8 cellular contexts compared by ENCODE assay signal in the genomic region with DNA sequence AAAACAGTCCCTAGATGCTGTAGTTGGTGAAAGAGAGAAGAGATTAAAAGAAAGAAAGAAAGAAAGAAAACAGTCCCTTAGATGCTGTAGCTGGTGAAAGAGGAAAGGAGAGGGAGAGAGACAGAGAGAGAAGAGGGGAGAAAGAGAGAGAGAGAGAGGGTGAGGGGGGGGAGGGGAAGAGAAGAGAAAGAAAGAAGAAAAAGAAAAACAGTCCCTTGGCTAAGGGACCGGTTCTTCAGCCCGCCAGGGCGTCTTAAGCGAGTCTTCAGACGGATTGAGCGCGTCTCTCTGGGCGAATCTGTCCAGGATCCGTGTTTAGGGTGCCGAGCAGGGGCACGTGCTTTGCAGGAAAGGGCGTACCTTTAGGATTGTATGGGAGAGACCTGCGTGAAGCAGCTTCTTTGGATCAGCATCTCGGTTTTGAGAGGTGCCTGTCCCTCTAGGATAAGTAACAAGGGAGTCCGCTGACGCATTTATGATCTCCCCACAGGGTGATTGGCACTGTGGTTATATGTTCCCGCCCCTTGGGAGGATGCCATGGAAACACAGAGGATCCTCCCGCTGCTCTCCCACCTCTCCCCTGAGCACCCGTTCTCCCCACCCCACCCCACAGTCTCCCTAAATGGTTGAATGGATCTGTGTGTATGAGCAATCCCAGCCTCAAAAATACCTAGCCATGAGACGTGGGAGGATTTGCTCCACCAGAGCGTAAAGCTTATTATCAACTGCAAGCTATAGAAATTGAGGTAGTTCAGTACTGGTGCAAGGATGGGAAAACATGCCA. TPM values are rescaled to one million over a fixed set of nuclear protein-coding genes. Genes with fewer than 3 reads are reported as not detected.
A peak's percentile ranks its signal among the peaks of the same experiment; 100 is the strongest.
DNase-seq lines count a peak whose midpoint lies in the region; ATAC-seq and TF ChIP-seq lines count a peak whose summit lies in the region.

No MANE protein-coding gene starts in this region.

- peak overlapping the region; percentile 99; the same call in 1 of the 2 replicates for H3K27ac ChIP-seq in SK-N-MC
- H3K27ac ChIP-seq in colonic mucosa: peak overlapping the region; percentile 98
- H3K27ac ChIP-seq in left lung: peak overlapping the region; percentile 97 to 98

- DNase-seq in NCI-H345 (lab: John Stamatoyannopoulos, UW) (peak; percentile 28), NCI-H345 treated with DMSO at 0.1 percent for 48 hours (lab: John Stamatoyannopoulos, UW; ENCODE audit: unreplicated experiment) (no peak), SK-N-MC (ENCODE audit: low read depth, low spot score) (no peak), colonic mucosa (peak; percentile 74), left lung (peak in 1 of 2 donors; percentile 70)
- DNase-seq in Jurkat, Clone E6-1 (ENCODE audit: low read depth, low spot score): no peak
- DNase-seq in stimulated activated naive CD8-positive, alpha-beta T cell treated with anti-CD3 and anti-CD28 coated beads, Interleukin-15, amount 100 ng/mL, for 72 hours: no peak

- intact Hi-C loops in colonic mucosa (cut with DNase I): no loop called here
- intact Hi-C loops in left lung (cut with DNase I): no loop called here

- H3K4me1 Mint-ChIP-seq in stimulated activated naive CD8-positive, alpha-beta T cell treated with anti-CD3 and anti-CD28 coated beads, Interleukin-15, amount 100 ng/mL, for 72 hours: peaks cover 62% of the 10 kb centered on the region

- H3K27me3 ChIP-seq in colonic mucosa: no peaks in the 10 kb centered on the region
- no peaks in the 10 kb centered on the region for H3K27me3 ChIP-seq in left lung

- no peaks in the 10 kb centered on the region for H3K9me3 Mint-ChIP-seq in stimulated activated naive CD8-positive, alpha-beta T cell treated with anti-CD3 and anti-CD28 coated beads, Interleukin-15, amount 100 ng/mL, for 72 hours

- H3K4me1 ChIP-seq in colonic mucosa (no peaks in the 10 kb centered on the region), left lung (peaks cover 0 to 22% of the 10 kb centered on the region in 2 donors)

- peak overlapping the region; percentile 93 to 98 for H3K4me3 Mint-ChIP-seq in stimulated activated naive CD8-positive, alpha-beta T cell treated with anti-CD3 and anti-CD28 coated beads, Interleukin-15, amount 100 ng/mL, for 72 hours

- TF ChIP-seq CTCF in colonic mucosa (IDR thresholded peaks at IDR 0.05): no peak
- TF ChIP-seq CTCF in left lung (IDR thresholded peaks at IDR 0.05): no peak

- H3K27me3 Mint-ChIP-seq in stimulated activated naive CD8-positive, alpha-beta T cell treated with anti-CD3 and anti-CD28 coated beads, Interleukin-15, amount 100 ng/mL, for 72 hours: no peaks in the 10 kb centered on the region

- H3K9me3 ChIP-seq in SK-N-MC (ENCODE audit: low read depth, low read length) (no peaks in the 10 kb centered on the region), colonic mucosa (no peaks in the 10 kb centered on the region), left lung (no peaks in the 10 kb centered on the region)

- peak overlapping the region; percentile 95 to 100 for H3K27ac Mint-ChIP-seq in stimulated activated naive CD8-positive, alpha-beta T cell treated with anti-CD3 and anti-CD28 coated beads, Interleukin-15, amount 100 ng/mL, for 72 hours

- peak; percentile 2 for ATAC-seq in left lung
- no peak for ATAC-seq in stimulated activated naive CD8-positive, alpha-beta T cell treated with anti-CD3 and anti-CD28 coated beads, Interleukin-15, amount 100 ng/mL, for 72 hours
- ATAC-seq in HG02884 (IDR thresholded peaks at IDR 0.05; ENCODE audit: unreplicated experiment): no peak

- no peaks in the 10 kb centered on the region for H3K36me3 ChIP-seq in SK-N-MC (ENCODE audit: insufficient read depth, low read length)
- H3K36me3 ChIP-seq in colonic mucosa: no peaks in the 10 kb centered on the region
- H3K36me3 ChIP-seq in left lung: no peaks in the 10 kb centered on the region

- H3K4me3 ChIP-seq in Jurkat, Clone E6-1 (ENCODE audit: low read length): peak overlapping the region; percentile 77; the same call in 1 of the 2 replicates
- H3K4me3 ChIP-seq in SK-N-MC (peak overlapping the region; percentile 99), colonic mucosa (peak overlapping the region; percentile 73), left lung (peak overlapping the region; percentile 75 to 78)

- peak overlapping the region; percentile 65 for H3K9ac ChIP-seq in SK-N-MC (ENCODE audit: insufficient read length)
- H3K9ac ChIP-seq in colonic mucosa (ENCODE audit: low read depth in 2 of 2, low read length in 2 of 2): peak overlapping the region; percentile 16 to 93

RNA-seq across cellular contexts. Expression of a gene that starts 16.7 kb away (rescaled TPM):
- 33.7 TPM for polyA plus RNA-seq in Jurkat, Clone E6-1 (2012; ENCODE audit: insufficient read depth, insufficient read length)
- under 1 TPM; 0.56 to 0.94 TPM for total RNA-seq in colonic mucosa
- 1 to 10 TPM; 3.6 to 4.8 TPM for total RNA-seq in left lung

RNA-seq across cellular contexts. Expression of a gene that starts 16.8 kb away (rescaled TPM):
- 19.8 TPM for polyA plus RNA-seq in Jurkat, Clone E6-1 (2012; ENCODE audit: insufficient read depth, insufficient read length)
- total RNA-seq in colonic mucosa (1 to 10 TPM; 2.5 to 3.3 TPM), left lung (10 to 100 TPM; 10.8 to 23.8 TPM)

RNA-seq across cellular contexts. Expression of a gene that starts 36.9 kb away (rescaled TPM):
- 2.9 TPM for polyA plus RNA-seq in Jurkat, Clone E6-1 (2012; ENCODE audit: insufficient read depth, insufficient read length)
- not detected for total RNA-seq in colonic mucosa
- 1 to 10 TPM; 1.0 to 2.0 TPM for total RNA-seq in left lung

Comparison
In these comparisons a context has a peak if more than half of its experiments do, and no peak if none do; other contexts are left out.
1. DNase-seq: peak in NCI-H345 (single experiment) and colonic mucosa (single experiment); none in NCI-H345 treated with DMSO at 0.1 percent for 48 hours (single experiment), Jurkat, Clone E6-1 (single experiment), SK-N-MC (single experiment) and stimulated activated naive CD8-positive, alpha-beta T cell treated with anti-CD3 and anti-CD28 coated beads, Interleukin-15, amount 100 ng/mL, for 72 hours (0 of 2).
2. Peak in every context shown above with its lines, with median percentiles within 50 percentile points of each other: H3K4me3 ChIP-seq and H3K27ac ChIP-seq.